ENCODE assay signal across 12 cellular contexts in the genomic region with DNA sequence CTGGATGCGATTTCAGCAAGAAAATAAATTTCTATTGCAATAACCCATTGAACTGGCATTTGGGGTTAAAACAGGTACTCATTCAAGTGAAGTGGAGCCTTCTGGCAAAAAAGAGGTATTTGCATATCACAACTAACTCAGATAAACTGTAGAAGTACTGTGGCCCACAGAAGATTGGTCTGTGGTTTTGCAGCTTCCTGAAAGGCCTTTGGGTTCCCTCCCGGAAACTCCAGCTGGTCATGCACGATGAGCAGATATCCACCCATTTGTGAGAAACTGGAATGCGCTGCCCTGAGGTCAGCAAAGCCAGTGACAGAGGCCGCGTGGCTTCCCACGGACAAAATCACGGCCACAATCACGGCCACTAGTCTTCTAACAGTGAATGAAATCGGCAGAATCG.
A peak's percentile ranks its signal among the peaks of the same experiment; 100 is the strongest.
DNase-seq lines count a peak whose midpoint lies in the region; ATAC-seq and TF ChIP-seq lines count a peak whose summit lies in the region.
"Had no signal": no experiment of that assay in that cellular context is flagged by ENCODE, and none has a peak within 500 bp of the region (broad histone marks: within the 10 kb centered on the region; RNA-seq: fewer than 3 reads in every experiment).

No MANE protein-coding gene starts in this region.

- TF ChIP-seq CTCF in left ventricle myocardium inferior (IDR thresholded peaks at IDR 0.05; ENCODE audit: borderline replicate concordance): no peak

- H3K9me3 Mint-ChIP-seq in stimulated activated naive B cell treated with anti-CD40 and anti-IgM and Interleukin-4, amounts not matched to agents 10 μg/mL and 1 μg/mL and 100 μg/mL, for 72 hours: peaks cover 0 to 1% of the 10 kb centered on the region in 2 donors
- H3K9me3 Mint-ChIP-seq: GM23338 had no signal

- intact Hi-C loops in left cardiac atrium (cut with DNase I): no loop called here
- intact Hi-C loops in left ventricle myocardium inferior (cut with micrococcal nuclease): no loop called here

- peaks cover 31% of the 10 kb centered on the region for H3K4me1 ChIP-seq in left ventricle myocardium inferior

- DNase-seq in left cardiac atrium (peak; percentile 25), left ventricle myocardium inferior (no peak), SW480 (ENCODE audit: low spot score) (peak; percentile 9), NCI-H1048 (lab: John Stamatoyannopoulos, UW) (no peak), GOT3 (lab: John Stamatoyannopoulos, UW) (no peak), left lobe of liver (ENCODE audit: low spot score) (no peak)
- no peak for DNase-seq in stimulated activated naive B cell treated with anti-CD40 and anti-IgM and Interleukin-4, amounts not matched to agents 10 μg/mL and 1 μg/mL and 100 μg/mL, for 72 hours
- DNase-seq: amygdala, NCI-H187 had no signal

- no peak overlapping the region for H3K4me3 ChIP-seq in left ventricle myocardium inferior
- H3K4me3 ChIP-seq: GM23338 had no signal

- H3K9me3 ChIP-seq in left ventricle myocardium inferior (replicated peaks): no peaks in the 10 kb centered on the region
- H3K9me3 ChIP-seq: neutrophil had no signal

- H3K27ac Mint-ChIP-seq in stimulated activated naive B cell treated with anti-CD40 and anti-IgM and Interleukin-4, amounts not matched to agents 10 μg/mL and 1 μg/mL and 100 μg/mL, for 72 hours: peak overlapping the region; percentile 37
- H3K27ac Mint-ChIP-seq: GM23338 had no signal

- no peak overlapping the region for H3K27ac ChIP-seq in left ventricle myocardium inferior (replicated peaks)
- H3K27ac ChIP-seq: neutrophil had no signal

- no peaks in the 10 kb centered on the region for H3K36me3 ChIP-seq in left ventricle myocardium inferior
- H3K36me3 ChIP-seq: neutrophil had no signal

- no peaks in the 10 kb centered on the region for H3K36me3 Mint-ChIP-seq in stimulated activated naive B cell treated with anti-CD40 and anti-IgM and Interleukin-4, amounts not matched to agents 10 μg/mL and 1 μg/mL and 100 μg/mL, for 72 hours

- H3K4me1 Mint-ChIP-seq in stimulated activated naive B cell treated with anti-CD40 and anti-IgM and Interleukin-4, amounts not matched to agents 10 μg/mL and 1 μg/mL and 100 μg/mL, for 72 hours: peaks cover 24 to 47% of the 10 kb centered on the region in 2 donors

- ATAC-seq in left cardiac atrium (peak in 1 of 2 donors; percentile 17), HG02973 (IDR thresholded peaks at IDR 0.05; ENCODE audit: unreplicated experiment) (peak; percentile 83), left lobe of liver (no peak)
- peak; percentile 68 to 71 for ATAC-seq in stimulated activated naive B cell treated with anti-CD40 and anti-IgM and Interleukin-4, amounts not matched to agents 10 μg/mL and 1 μg/mL and 100 μg/mL, for 72 hours (replicated peaks)
- ATAC-seq: GM23338 had no signal

- no peaks in the 10 kb centered on the region for H3K27me3 ChIP-seq in left ventricle myocardium inferior (ENCODE audit: low read depth)
- H3K27me3 ChIP-seq: neutrophil had no signal

- H3K27me3 Mint-ChIP-seq in stimulated activated naive B cell treated with anti-CD40 and anti-IgM and Interleukin-4, amounts not matched to agents 10 μg/mL and 1 μg/mL and 100 μg/mL, for 72 hours: no peaks in the 10 kb centered on the region

- H3K4me3 Mint-ChIP-seq in stimulated activated naive B cell treated with anti-CD40 and anti-IgM and Interleukin-4, amounts not matched to agents 10 μg/mL and 1 μg/mL and 100 μg/mL, for 72 hours: peak overlapping the region; percentile 21 to 60
- H3K4me3 Mint-ChIP-seq: GM23338 had no signal

Comparison
In these comparisons a context has a peak if more than half of its experiments do, and no peak if none do; other contexts are left out.
1. DNase-seq: peak in left cardiac atrium (single experiment) and SW480 (single experiment); none in left ventricle myocardium inferior (single experiment), stimulated activated naive B cell treated with anti-CD40 and anti-IgM and Interleukin-4, amounts not matched to agents 10 μg/mL and 1 μg/mL and 100 μg/mL, for 72 hours (single experiment), NCI-H1048 (single experiment), GOT3 (single experiment) and left lobe of liver (single experiment).